ENCODE assay signal across 1 cellular context in the genomic region with DNA sequence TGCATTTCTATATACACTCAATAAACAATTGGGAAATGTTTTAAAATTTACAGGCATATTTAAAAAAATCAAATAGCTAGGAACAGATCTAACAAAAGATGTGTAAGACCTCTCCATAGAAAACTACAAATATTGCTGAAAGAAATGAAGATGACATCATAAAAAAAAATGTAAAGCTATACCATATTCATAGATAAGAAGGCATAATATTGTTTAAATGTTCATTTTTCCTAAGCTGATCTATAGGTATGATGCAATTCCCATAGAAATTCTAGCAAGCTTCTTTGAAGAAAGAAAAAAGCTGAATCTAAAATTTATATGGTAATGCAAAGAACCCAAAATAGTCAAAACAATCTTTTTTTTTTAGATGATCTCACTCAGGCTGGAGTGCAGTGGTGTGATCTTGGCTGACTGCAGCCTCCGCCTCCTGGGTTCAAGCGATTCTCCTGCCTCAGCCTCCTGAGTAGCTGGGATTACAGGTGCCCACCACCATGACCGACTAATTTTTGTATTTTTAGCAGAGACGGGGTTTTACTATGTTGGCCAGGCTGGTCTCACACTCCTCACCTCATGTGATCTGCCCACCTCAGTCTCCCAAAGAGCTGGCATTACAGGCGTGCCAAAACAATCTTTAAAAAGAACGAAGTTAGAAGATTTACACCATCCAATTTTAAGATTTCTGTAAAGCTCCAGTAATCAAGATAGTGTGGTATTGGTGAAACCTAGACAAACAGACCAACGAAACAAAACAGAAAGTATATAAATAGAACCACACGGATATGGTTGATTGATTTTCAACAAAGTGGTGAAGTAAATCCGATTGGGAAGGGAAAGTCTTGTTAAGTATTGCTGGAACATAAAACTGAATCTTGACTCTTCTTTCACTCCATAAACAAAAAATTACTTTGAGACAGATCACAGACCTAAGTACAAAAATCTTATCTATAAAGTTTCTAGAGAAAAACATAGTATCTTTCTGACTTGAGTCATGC.
TF ChIP-seq lines count a peak whose summit lies in the region.

No MANE protein-coding gene starts in this region.

TF ChIP-seq in K562, 482 proteins besides CTCF, POLR2A, EP300 and RAD21 (continued from another document and continues in another):
- TF ChIP-seq HBP1 (CRISPR knock-in tag; IDR thresholded peaks at IDR 0.05) (0 out of 2 replicates have a peak, but pooled peaks have one; percentile 10), TEAD1 (CRISPR knock-in tag; IDR thresholded peaks at IDR 0.05) (0 out of 4 replicates have a peak, but pooled peaks of 1 of the 2 experiments have one; percentile 39), POLR2H (tag; IDR thresholded peaks at IDR 0.05; ENCODE audit: low read depth) (no peak), ZNF766 (CRISPR knock-in tag; conservative IDR thresholded peaks at IDR 0.05) (no peak), ILK (tag; IDR thresholded peaks at IDR 0.05; ENCODE audit: borderline replicate concordance, low read depth) (no peak; the same call in 1 of the 2 replicates), ZZZ3 (IDR thresholded peaks at IDR 0.05) (no peak), NR4A1 (CRISPR knock-in tag; IDR thresholded peaks at IDR 0.05) (no peak), NR4A1 (tag; IDR thresholded peaks at IDR 0.05) (0 out of 2 replicates have a peak, but pooled peaks have one; percentile 40), NELFE (IDR thresholded peaks at IDR 0.05; ENCODE audit: insufficient read depth, insufficient read length) (no peak), ZNF174 (CRISPR knock-in tag; IDR thresholded peaks at IDR 0.05) (no peak), ZSCAN29 (IDR thresholded peaks at IDR 0.05) (no peak), ZNF79 (CRISPR knock-in tag; IDR thresholded peaks at IDR 0.05; ENCODE audit: low read depth) (no peak), BACH1 (tag; IDR thresholded peaks at IDR 0.05) (no peak), HSF4 (CRISPR knock-in tag; IDR thresholded peaks at IDR 0.05; ENCODE audit: borderline replicate concordance) (no peak), KLF6 (CRISPR knock-in tag; IDR thresholded peaks at IDR 0.05; ENCODE audit: borderline replicate concordance) (0 out of 2 replicates have a peak, but pooled peaks have one; percentile 33), RFX1 (IDR thresholded peaks at IDR 0.05) (no peak), MTA2 (IDR thresholded peaks at IDR 0.05; ENCODE audit: low read depth) (no peak), TCF15 (CRISPR knock-in tag; IDR thresholded peaks at IDR 0.05) (no peak; the same call in 1 of the 2 replicates), ZFP30 (CRISPR knock-in tag; IDR thresholded peaks at IDR 0.05; ENCODE audit: borderline replicate concordance) (no peak), MEF2A (IDR thresholded peaks at IDR 0.05; ENCODE audit: control insufficient read depth, low read depth, low read length) (no peak), ZNF586 (CRISPR knock-in tag; conservative IDR thresholded peaks at IDR 0.05) (no peak), PRMT5 (CRISPR knock-in tag; IDR thresholded peaks at IDR 0.05) (no peak), SMARCE1 (IDR thresholded peaks at IDR 0.05) (no peak; the same call in 1 of the 2 replicates), NCOA2 (IDR thresholded peaks at IDR 0.05; ENCODE audit: partially characterized antibody in 2 of 2) (no peak), HDAC8 (tag; IDR thresholded peaks at IDR 0.05) (no peak), ZNF133 (CRISPR knock-in tag; IDR thresholded peaks at IDR 0.05) (0 out of 2 replicates have a peak, but pooled peaks have one; percentile 39), FOSL1 (tag; conservative IDR thresholded peaks at IDR 0.05) (no peak), CC2D1A (IDR thresholded peaks at IDR 0.05) (peak; percentile 58), EZH2 (IDR thresholded peaks at IDR 0.05; ENCODE audit: borderline replicate concordance, low read depth, low read length) (no peak), NUFIP1 (IDR thresholded peaks at IDR 0.05; ENCODE audit: partially characterized antibody) (no peak)
- TF ChIP-seq, protein P1, sequence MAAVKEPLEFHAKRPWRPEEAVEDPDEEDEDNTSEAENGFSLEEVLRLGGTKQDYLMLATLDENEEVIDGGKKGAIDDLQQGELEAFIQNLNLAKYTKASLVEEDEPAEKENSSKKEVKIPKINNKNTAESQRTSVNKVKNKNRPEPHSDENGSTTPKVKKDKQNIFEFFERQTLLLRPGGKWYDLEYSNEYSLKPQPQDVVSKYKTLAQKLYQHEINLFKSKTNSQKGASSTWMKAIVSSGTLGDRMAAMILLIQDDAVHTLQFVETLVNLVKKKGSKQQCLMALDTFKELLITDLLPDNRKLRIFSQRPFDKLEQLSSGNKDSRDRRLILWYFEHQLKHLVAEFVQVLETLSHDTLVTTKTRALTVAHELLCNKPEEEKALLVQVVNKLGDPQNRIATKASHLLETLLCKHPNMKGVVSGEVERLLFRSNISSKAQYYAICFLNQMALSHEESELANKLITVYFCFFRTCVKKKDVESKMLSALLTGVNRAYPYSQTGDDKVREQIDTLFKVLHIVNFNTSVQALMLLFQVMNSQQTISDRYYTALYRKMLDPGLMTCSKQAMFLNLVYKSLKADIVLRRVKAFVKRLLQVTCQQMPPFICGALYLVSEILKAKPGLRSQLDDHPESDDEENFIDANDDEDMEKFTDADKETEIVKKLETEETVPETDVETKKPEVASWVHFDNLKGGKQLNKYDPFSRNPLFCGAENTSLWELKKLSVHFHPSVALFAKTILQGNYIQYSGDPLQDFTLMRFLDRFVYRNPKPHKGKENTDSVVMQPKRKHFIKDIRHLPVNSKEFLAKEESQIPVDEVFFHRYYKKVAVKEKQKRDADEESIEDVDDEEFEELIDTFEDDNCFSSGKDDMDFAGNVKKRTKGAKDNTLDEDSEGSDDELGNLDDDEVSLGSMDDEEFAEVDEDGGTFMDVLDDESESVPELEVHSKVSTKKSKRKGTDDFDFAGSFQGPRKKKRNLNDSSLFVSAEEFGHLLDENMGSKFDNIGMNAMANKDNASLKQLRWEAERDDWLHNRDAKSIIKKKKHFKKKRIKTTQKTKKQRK (IDR thresholded peaks at IDR 0.05; ENCODE audit: borderline replicate concordance, low read depth, low read length): no peak
- TF ChIP-seq, protein P2, sequence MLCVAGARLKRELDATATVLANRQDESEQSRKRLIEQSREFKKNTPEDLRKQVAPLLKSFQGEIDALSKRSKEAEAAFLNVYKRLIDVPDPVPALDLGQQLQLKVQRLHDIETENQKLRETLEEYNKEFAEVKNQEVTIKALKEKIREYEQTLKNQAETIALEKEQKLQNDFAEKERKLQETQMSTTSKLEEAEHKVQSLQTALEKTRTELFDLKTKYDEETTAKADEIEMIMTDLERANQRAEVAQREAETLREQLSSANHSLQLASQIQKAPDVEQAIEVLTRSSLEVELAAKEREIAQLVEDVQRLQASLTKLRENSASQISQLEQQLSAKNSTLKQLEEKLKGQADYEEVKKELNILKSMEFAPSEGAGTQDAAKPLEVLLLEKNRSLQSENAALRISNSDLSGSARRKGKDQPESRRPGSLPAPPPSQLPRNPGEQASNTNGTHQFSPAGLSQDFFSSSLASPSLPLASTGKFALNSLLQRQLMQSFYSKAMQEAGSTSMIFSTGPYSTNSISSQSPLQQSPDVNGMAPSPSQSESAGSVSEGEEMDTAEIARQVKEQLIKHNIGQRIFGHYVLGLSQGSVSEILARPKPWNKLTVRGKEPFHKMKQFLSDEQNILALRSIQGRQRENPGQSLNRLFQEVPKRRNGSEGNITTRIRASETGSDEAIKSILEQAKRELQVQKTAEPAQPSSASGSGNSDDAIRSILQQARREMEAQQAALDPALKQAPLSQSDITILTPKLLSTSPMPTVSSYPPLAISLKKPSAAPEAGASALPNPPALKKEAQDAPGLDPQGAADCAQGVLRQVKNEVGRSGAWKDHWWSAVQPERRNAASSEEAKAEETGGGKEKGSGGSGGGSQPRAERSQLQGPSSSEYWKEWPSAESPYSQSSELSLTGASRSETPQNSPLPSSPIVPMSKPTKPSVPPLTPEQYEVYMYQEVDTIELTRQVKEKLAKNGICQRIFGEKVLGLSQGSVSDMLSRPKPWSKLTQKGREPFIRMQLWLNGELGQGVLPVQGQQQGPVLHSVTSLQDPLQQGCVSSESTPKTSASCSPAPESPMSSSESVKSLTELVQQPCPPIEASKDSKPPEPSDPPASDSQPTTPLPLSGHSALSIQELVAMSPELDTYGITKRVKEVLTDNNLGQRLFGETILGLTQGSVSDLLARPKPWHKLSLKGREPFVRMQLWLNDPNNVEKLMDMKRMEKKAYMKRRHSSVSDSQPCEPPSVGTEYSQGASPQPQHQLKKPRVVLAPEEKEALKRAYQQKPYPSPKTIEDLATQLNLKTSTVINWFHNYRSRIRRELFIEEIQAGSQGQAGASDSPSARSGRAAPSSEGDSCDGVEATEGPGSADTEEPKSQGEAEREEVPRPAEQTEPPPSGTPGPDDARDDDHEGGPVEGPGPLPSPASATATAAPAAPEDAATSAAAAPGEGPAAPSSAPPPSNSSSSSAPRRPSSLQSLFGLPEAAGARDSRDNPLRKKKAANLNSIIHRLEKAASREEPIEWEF (CRISPR knock-in tag; IDR thresholded peaks at IDR 0.05): peak; percentile 59
- TF ChIP-seq, protein P3, sequence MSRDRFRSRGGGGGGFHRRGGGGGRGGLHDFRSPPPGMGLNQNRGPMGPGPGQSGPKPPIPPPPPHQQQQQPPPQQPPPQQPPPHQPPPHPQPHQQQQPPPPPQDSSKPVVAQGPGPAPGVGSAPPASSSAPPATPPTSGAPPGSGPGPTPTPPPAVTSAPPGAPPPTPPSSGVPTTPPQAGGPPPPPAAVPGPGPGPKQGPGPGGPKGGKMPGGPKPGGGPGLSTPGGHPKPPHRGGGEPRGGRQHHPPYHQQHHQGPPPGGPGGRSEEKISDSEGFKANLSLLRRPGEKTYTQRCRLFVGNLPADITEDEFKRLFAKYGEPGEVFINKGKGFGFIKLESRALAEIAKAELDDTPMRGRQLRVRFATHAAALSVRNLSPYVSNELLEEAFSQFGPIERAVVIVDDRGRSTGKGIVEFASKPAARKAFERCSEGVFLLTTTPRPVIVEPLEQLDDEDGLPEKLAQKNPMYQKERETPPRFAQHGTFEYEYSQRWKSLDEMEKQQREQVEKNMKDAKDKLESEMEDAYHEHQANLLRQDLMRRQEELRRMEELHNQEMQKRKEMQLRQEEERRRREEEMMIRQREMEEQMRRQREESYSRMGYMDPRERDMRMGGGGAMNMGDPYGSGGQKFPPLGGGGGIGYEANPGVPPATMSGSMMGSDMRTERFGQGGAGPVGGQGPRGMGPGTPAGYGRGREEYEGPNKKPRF (IDR thresholded peaks at IDR 0.05; ENCODE audit: low read depth, low read length): no peak
- TF ChIP-seq, protein P4, sequence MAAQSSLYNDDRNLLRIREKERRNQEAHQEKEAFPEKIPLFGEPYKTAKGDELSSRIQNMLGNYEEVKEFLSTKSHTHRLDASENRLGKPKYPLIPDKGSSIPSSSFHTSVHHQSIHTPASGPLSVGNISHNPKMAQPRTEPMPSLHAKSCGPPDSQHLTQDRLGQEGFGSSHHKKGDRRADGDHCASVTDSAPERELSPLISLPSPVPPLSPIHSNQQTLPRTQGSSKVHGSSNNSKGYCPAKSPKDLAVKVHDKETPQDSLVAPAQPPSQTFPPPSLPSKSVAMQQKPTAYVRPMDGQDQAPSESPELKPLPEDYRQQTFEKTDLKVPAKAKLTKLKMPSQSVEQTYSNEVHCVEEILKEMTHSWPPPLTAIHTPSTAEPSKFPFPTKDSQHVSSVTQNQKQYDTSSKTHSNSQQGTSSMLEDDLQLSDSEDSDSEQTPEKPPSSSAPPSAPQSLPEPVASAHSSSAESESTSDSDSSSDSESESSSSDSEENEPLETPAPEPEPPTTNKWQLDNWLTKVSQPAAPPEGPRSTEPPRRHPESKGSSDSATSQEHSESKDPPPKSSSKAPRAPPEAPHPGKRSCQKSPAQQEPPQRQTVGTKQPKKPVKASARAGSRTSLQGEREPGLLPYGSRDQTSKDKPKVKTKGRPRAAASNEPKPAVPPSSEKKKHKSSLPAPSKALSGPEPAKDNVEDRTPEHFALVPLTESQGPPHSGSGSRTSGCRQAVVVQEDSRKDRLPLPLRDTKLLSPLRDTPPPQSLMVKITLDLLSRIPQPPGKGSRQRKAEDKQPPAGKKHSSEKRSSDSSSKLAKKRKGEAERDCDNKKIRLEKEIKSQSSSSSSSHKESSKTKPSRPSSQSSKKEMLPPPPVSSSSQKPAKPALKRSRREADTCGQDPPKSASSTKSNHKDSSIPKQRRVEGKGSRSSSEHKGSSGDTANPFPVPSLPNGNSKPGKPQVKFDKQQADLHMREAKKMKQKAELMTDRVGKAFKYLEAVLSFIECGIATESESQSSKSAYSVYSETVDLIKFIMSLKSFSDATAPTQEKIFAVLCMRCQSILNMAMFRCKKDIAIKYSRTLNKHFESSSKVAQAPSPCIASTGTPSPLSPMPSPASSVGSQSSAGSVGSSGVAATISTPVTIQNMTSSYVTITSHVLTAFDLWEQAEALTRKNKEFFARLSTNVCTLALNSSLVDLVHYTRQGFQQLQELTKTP (IDR thresholded peaks at IDR 0.05; ENCODE audit: low read depth in 1 of 2, partially characterized antibody in 2 of 2): no peak
